1 cellular context compared by ENCODE assay signal in genomic region chr11:45917623-45918330, GRCh38.
A peak's percentile ranks its signal among the peaks of the same experiment; 100 is the strongest.
TF ChIP-seq lines count a peak whose summit lies in the region.

PEX16 (minus strand) TSS chr11:45917877; CDS start chr11:45917811, 66 bp downstream.

TF ChIP-seq in HepG2, 621 proteins besides CTCF, POLR2A, EP300 and RAD21 (continued from another document and continues in another):
- TF ChIP-seq ZNF441 (CRISPR knock-in tag; IDR thresholded peaks at IDR 0.05; ENCODE audit: borderline replicate concordance): no peak
- no peak for TF ChIP-seq RERE (CRISPR knock-in tag; IDR thresholded peaks at IDR 0.05; ENCODE audit: low read depth)
- TF ChIP-seq ZNF737 (CRISPR knock-in tag; IDR thresholded peaks at IDR 0.05; ENCODE audit: borderline replicate concordance): no peak
- no peak for TF ChIP-seq ZBTB10 (CRISPR knock-in tag; IDR thresholded peaks at IDR 0.05; ENCODE audit: borderline replicate concordance)
- TF ChIP-seq ZNF607 (CRISPR knock-in tag; IDR thresholded peaks at IDR 0.05; ENCODE audit: borderline replicate concordance): peak; percentile 64; the same call in 1 of the 2 replicates
- TF ChIP-seq HNRNPH1 (optimal IDR thresholded peaks at IDR 0.05; ENCODE audit: low read depth, low read length): no peak
- no peak; the same call in 1 of the 2 replicates for TF ChIP-seq ZNF180 (CRISPR knock-in tag; IDR thresholded peaks at IDR 0.05; ENCODE audit: borderline replicate concordance, low read depth)
- no peak for TF ChIP-seq ZNF558 (CRISPR knock-in tag; IDR thresholded peaks at IDR 0.05; ENCODE audit: borderline replicate concordance)
- TF ChIP-seq ZNF124 (CRISPR knock-in tag; IDR thresholded peaks at IDR 0.05): no peak
- TF ChIP-seq ZBTB20 (CRISPR knock-in tag; IDR thresholded peaks at IDR 0.05; ENCODE audit: borderline replicate concordance, low read depth): peak; percentile 74
- no peak for TF ChIP-seq SSRP1 (CRISPR knock-in tag; IDR thresholded peaks at IDR 0.05)
- no peak for TF ChIP-seq CEBPZ (IDR thresholded peaks at IDR 0.05; ENCODE audit: low read length)
- TF ChIP-seq JARID2 (CRISPR knock-in tag; IDR thresholded peaks at IDR 0.05; ENCODE audit: insufficient replicate concordance): no peak
- 0 out of 2 replicates have a peak, but pooled peaks have one; percentile 7 for TF ChIP-seq KLF6 (CRISPR knock-in tag; IDR thresholded peaks at IDR 0.05)
- TF ChIP-seq ZNF350 (CRISPR knock-in tag; IDR thresholded peaks at IDR 0.05; ENCODE audit: borderline replicate concordance, low read depth): no peak; the same call in 1 of the 2 replicates
- no peak; the same call in 1 of the 2 replicates for TF ChIP-seq REPIN1 (CRISPR knock-in tag; IDR thresholded peaks at IDR 0.05; ENCODE audit: borderline replicate concordance, low read depth)
- TF ChIP-seq MXD3 (CRISPR knock-in tag; IDR thresholded peaks at IDR 0.05): no peak
- 0 out of 2 replicates have a peak, but pooled peaks have one; percentile 45 for TF ChIP-seq ZBTB43 (CRISPR knock-in tag; conservative IDR thresholded peaks at IDR 0.05)
- TF ChIP-seq TMF1 (CRISPR knock-in tag; IDR thresholded peaks at IDR 0.05; ENCODE audit: low read depth): no peak
- TF ChIP-seq ZFYVE20 (CRISPR knock-in tag; IDR thresholded peaks at IDR 0.05; ENCODE audit: borderline replicate concordance, low read depth): no peak
- TF ChIP-seq BCL6 (CRISPR knock-in tag; IDR thresholded peaks at IDR 0.05): no peak
- TF ChIP-seq ZNF552 (CRISPR knock-in tag; IDR thresholded peaks at IDR 0.05; ENCODE audit: borderline replicate concordance): no peak
- TF ChIP-seq TEAD3 (CRISPR knock-in tag; optimal IDR thresholded peaks at IDR 0.05; ENCODE audit: borderline replicate concordance): no peak
- no peak for TF ChIP-seq ZNF550 (CRISPR knock-in tag; IDR thresholded peaks at IDR 0.05; ENCODE audit: borderline replicate concordance)
- 0 out of 2 replicates have a peak, but pooled peaks have one; percentile 46 for TF ChIP-seq CREB1 (IDR thresholded peaks at IDR 0.05)
- TF ChIP-seq CREB1 (CRISPR knock-in tag; IDR thresholded peaks at IDR 0.05): peak; percentile 71
- TF ChIP-seq ZNF468 (CRISPR knock-in tag; IDR thresholded peaks at IDR 0.05): no peak
- TF ChIP-seq MEIS1 (CRISPR knock-in tag; IDR thresholded peaks at IDR 0.05; ENCODE audit: borderline replicate concordance): no peak
- TF ChIP-seq ZNF761 (CRISPR knock-in tag; conservative IDR thresholded peaks at IDR 0.05): 0 out of 2 replicates have a peak, but pooled peaks have one; percentile 73
- TF ChIP-seq KAT2B (IDR thresholded peaks at IDR 0.05; ENCODE audit: borderline replicate concordance, low read depth, low read length): no peak
- no peak for TF ChIP-seq SYNCRIP (IDR thresholded peaks at IDR 0.05; ENCODE audit: insufficient read depth, low read depth, low read length)
- TF ChIP-seq ZNF510 (CRISPR knock-in tag; IDR thresholded peaks at IDR 0.05; ENCODE audit: low read depth): peak; percentile 86
- no peak for TF ChIP-seq ADNP (CRISPR knock-in tag; IDR thresholded peaks at IDR 0.05)
- TF ChIP-seq ZNF282 (IDR thresholded peaks at IDR 0.05; ENCODE audit: partially characterized antibody): no peak
- TF ChIP-seq HMG20A (CRISPR knock-in tag; IDR thresholded peaks at IDR 0.05; ENCODE audit: borderline replicate concordance): no peak
- TF ChIP-seq ZBTB42 (CRISPR knock-in tag; IDR thresholded peaks at IDR 0.05): 0 out of 2 replicates have a peak, but pooled peaks have one; percentile 28
- TF ChIP-seq EEA1 (CRISPR knock-in tag; IDR thresholded peaks at IDR 0.05; ENCODE audit: borderline replicate concordance): no peak
- TF ChIP-seq KLF15 (CRISPR knock-in tag; IDR thresholded peaks at IDR 0.05; ENCODE audit: borderline replicate concordance): 0 out of 2 replicates have a peak, but pooled peaks have one; percentile 41
- no peak for TF ChIP-seq ZSCAN22 (CRISPR knock-in tag; IDR thresholded peaks at IDR 0.05)
- TF ChIP-seq ZNF451 (CRISPR knock-in tag; IDR thresholded peaks at IDR 0.05): no peak
- TF ChIP-seq ZNF20 (CRISPR knock-in tag; IDR thresholded peaks at IDR 0.05): no peak
- TF ChIP-seq ZNF34 (CRISPR knock-in tag; IDR thresholded peaks at IDR 0.05; ENCODE audit: borderline replicate concordance): peak; percentile 37; the same call in 1 of the 2 replicates
- TF ChIP-seq HNRNPUL1 (IDR thresholded peaks at IDR 0.05; ENCODE audit: low read depth, low read length): no peak
- TF ChIP-seq BRF2 (CRISPR knock-in tag; IDR thresholded peaks at IDR 0.05): peak; percentile 70; the same call in 1 of the 2 replicates
- no peak for TF ChIP-seq ZNF430 (CRISPR knock-in tag; IDR thresholded peaks at IDR 0.05)
- TF ChIP-seq HOXA7 (CRISPR knock-in tag; IDR thresholded peaks at IDR 0.05): no peak
- TF ChIP-seq MAX (IDR thresholded peaks at IDR 0.05): peak; percentile 60
- no peak for TF ChIP-seq MLLT10 (CRISPR knock-in tag; IDR thresholded peaks at IDR 0.05)
- TF ChIP-seq HMGA1 (CRISPR knock-in tag; conservative IDR thresholded peaks at IDR 0.05): no peak
- TF ChIP-seq SATB2 (CRISPR knock-in tag; IDR thresholded peaks at IDR 0.05): no peak
- TF ChIP-seq KLF13 (CRISPR knock-in tag; IDR thresholded peaks at IDR 0.05): no peak
- no peak for TF ChIP-seq ETS1 (CRISPR knock-in tag; IDR thresholded peaks at IDR 0.05)
